Comparison of ENCODE assay signal across 29 cellular contexts in genomic region chr12:34016361-34016760, GRCh38. TPM values are rescaled to one million over a fixed set of nuclear protein-coding genes. Genes with fewer than 3 reads are reported as not detected.
DNase-seq lines count a peak whose midpoint lies in the region; FAIRE-seq and TF ChIP-seq lines count a peak whose summit lies in the region.
"Had no signal": no experiment of that assay in that cellular context is flagged by ENCODE, and none has a peak within 500 bp of the region (broad histone marks: within the 10 kb centered on the region; RNA-seq: fewer than 3 reads in every experiment).

No MANE protein-coding gene starts in this region.

- H3K36me3 ChIP-seq in BE2C (no peaks in the 10 kb centered on the region), Loucy (ENCODE audit: insufficient read depth, low read length) (no peaks in the 10 kb centered on the region), MG63 (no peaks in the 10 kb centered on the region)
- H3K36me3 ChIP-seq: left lung, stomach, thyroid gland, vagina, WERI-Rb-1 had no signal

- TF ChIP-seq POLR2A in GM12891 (IDR thresholded peaks at IDR 0.05; ENCODE audit: low read depth, low read length): no peak

- no peaks in the 10 kb centered on the region for H3K27me3 ChIP-seq in BE2C
- no peaks in the 10 kb centered on the region for H3K27me3 ChIP-seq in Loucy (ENCODE audit: insufficient read depth, low read length, poor library complexity, severe bottlenecking)
- H3K27me3 ChIP-seq in MG63: no peaks in the 10 kb centered on the region
- H3K27me3 ChIP-seq: body of pancreas, stomach, thyroid gland, vagina had no signal

- no peak overlapping the region for H2AFZ ChIP-seq in Loucy (ENCODE audit: low read length)

- no peaks in the 10 kb centered on the region for H3K79me2 ChIP-seq in Loucy (ENCODE audit: insufficient read depth, low read length)

- no peaks in the 10 kb centered on the region for H3F3A ChIP-seq in Loucy (ENCODE audit: low read depth)

- no peaks in the 10 kb centered on the region for H3K9me2 ChIP-seq in Loucy (replicated peaks; ENCODE audit: low read depth, low read length)

- H3K9me3 ChIP-seq in BE2C (no peaks in the 10 kb centered on the region), Loucy (ENCODE audit: insufficient read depth, low read depth, low read length) (no peaks in the 10 kb centered on the region), MG63 (no peaks in the 10 kb centered on the region)
- H3K9me3 ChIP-seq: body of pancreas, left lung, stomach, thyroid gland, vagina had no signal

- DNase-seq in BE2C (no peak), GM12864 (ENCODE audit: low read depth) (no peak), choroid plexus epithelial cell (ENCODE audit: low read depth) (no peak), NCI-H510A treated with DMSO at 0.1 percent for 48 hours (lab: John Stamatoyannopoulos, UW) (no peak), GM19238 (ENCODE audit: insufficient read length, low spot score) (no peak), GM12891 (ENCODE audit: insufficient read length, low spot score) (no peak), MG63 (no peak)
- DNase-seq: activated CD4-positive, alpha-beta T cell treated with anti-CD3 and anti-CD28 coated beads, Interleukin-2, amount 10 ng/mL, durations not matched to agents 24 days and 14 days; activated gamma-delta T cell treated with Interleukin-2 at 50 U/mL for 16 hours; activated T-cell treated with anti-CD3 and anti-CD28 coated beads, Interleukin-2, amount 50 U/mL, for 1 hour; body of pancreas; CD4-positive, CD25-positive, alpha-beta regulatory T cell; cerebellar nuclear complex; HFFc6; hypothalamus; left lung; midbrain; naive thymus-derived CD4-positive, alpha-beta T cell; NCI-H1105; NCI-H2029 treated with DMSO at 0.1 percent for 48 hours; NCI-H2227 treated with DMSO at 0.1 percent for 48 hours; NCI-H69; stomach; thyroid gland; WERI-Rb-1 had no signal

- no peaks in the 10 kb centered on the region for H3K4me1 ChIP-seq in BE2C
- H3K4me1 ChIP-seq in Loucy (ENCODE audit: insufficient read depth, low read length, poor library complexity, severe bottlenecking): peaks cover 3% of the 10 kb centered on the region

- no peaks in the 10 kb centered on the region for H4K20me1 ChIP-seq in Loucy (ENCODE audit: insufficient read depth, low read length, poor library complexity, severe bottlenecking)

- TF ChIP-seq CTCF in BE2C (IDR thresholded peaks at IDR 0.05; ENCODE audit: low read depth, low read length): peak; percentile 21
- peak; percentile 18 for TF ChIP-seq CTCF in GM12864 (IDR thresholded peaks at IDR 0.05; ENCODE audit: low read depth, low read length, missing control alignments)
- peak; percentile 20; the same call in 1 of the 2 replicates for TF ChIP-seq CTCF in Loucy (conservative IDR thresholded peaks at IDR 0.05; ENCODE audit: low read length)
- peak; percentile 6 for TF ChIP-seq CTCF in choroid plexus epithelial cell (conservative IDR thresholded peaks at IDR 0.05; ENCODE audit: low read depth, low read length)

- no peak for FAIRE-seq in GM12891 (lab: Jason Lieb, UNC)
- FAIRE-seq: endothelial cell of umbilical vein, islet of Langerhans had no signal

- H3K9ac ChIP-seq in Loucy (ENCODE audit: low read depth, low read length, poor library complexity, severe bottlenecking): no peak overlapping the region

- no peak overlapping the region for H3K4me2 ChIP-seq in Loucy (ENCODE audit: low read depth, low read length, poor library complexity, severe bottlenecking)

- H3K4me3 ChIP-seq in BE2C (ENCODE audit: low read depth, low read length): no peak overlapping the region
- no peak overlapping the region for H3K4me3 ChIP-seq in GM12864 (ENCODE audit: low read depth, low read length)
- H3K4me3 ChIP-seq in Loucy (ENCODE audit: low read length, poor library complexity, severe bottlenecking): no peak overlapping the region
- H3K4me3 ChIP-seq in choroid plexus epithelial cell (ENCODE audit: low read depth, low read length): no peak overlapping the region
- H3K4me3 ChIP-seq in MG63: no peak overlapping the region
- H3K4me3 ChIP-seq: body of pancreas, left lung, stomach, thyroid gland, vagina had no signal

TF ChIP-seq in GM12891, 5 proteins besides CTCF, POLR2A, EP300 and RAD21:
- TF ChIP-seq SPI1 (IDR thresholded peaks at IDR 0.05; ENCODE audit: low read depth, low read length): no peak
- TF ChIP-seq PAX5 (IDR thresholded peaks at IDR 0.05; ENCODE audit: insufficient read depth, low read length, severe bottlenecking): no peak
- TF ChIP-seq TAF1 (IDR thresholded peaks at IDR 0.05; ENCODE audit: low read depth, low read length): no peak
- no peak for TF ChIP-seq POLR2AphosphoS5 (IDR thresholded peaks at IDR 0.05; ENCODE audit: low read depth, low read length)
- TF ChIP-seq POU2F2 (IDR thresholded peaks at IDR 0.05; ENCODE audit: low read depth, low read length): no peak

RNA-seq across cellular contexts. Expression of gene ALG10, which starts 5.9 kb away (rescaled TPM):
- polyA plus RNA-seq in BE2C (2012; ENCODE audit: insufficient read depth, insufficient read length, low read depth): 0.40 TPM
- polyA plus RNA-seq in GM12891 (2012; ENCODE audit: low read depth, missing spikeins): 3.5 TPM
- total RNA-seq in MG63 (2014; rRNA removed; shearing (Covaris generic); ENCODE audit: low replicate concordance): 2.1 and 3.9 TPM in 2 replicates
